In genomic region chr3:133381346-133382109, GRCh38 we compare ENCODE assay signal across 22 cellular contexts. TPM values are rescaled to one million over a fixed set of nuclear protein-coding genes. Genes with fewer than 3 reads are reported as not detected.
A peak's percentile ranks its signal among the peaks of the same experiment; 100 is the strongest.
DNase-seq lines count a peak whose midpoint lies in the region; ATAC-seq and TF ChIP-seq lines count a peak whose summit lies in the region.
"Had no signal": no experiment of that assay in that cellular context is flagged by ENCODE, and none has a peak within 500 bp of the region (broad histone marks: within the 10 kb centered on the region; RNA-seq: fewer than 3 reads in every experiment).

No MANE protein-coding gene starts in this region.

- TF ChIP-seq POLR2A in IMR-90 (IDR thresholded peaks at IDR 0.05; ENCODE audit: low read depth, low read length) (no peak), right lobe of liver (IDR thresholded peaks at IDR 0.05) (no peak), erythroblast (IDR thresholded peaks at IDR 0.05; ENCODE audit: low read length) (no peak)

- H3K36me3 ChIP-seq in IMR-90 (ENCODE audit: control insufficient read depth, insufficient read depth, low read length) (no peaks in the 10 kb centered on the region), right lobe of liver (no peaks in the 10 kb centered on the region), HAP-1 (replicated peaks) (no peaks in the 10 kb centered on the region)

- H3K18ac ChIP-seq in IMR-90 (ENCODE audit: low read depth, low read length): no peak overlapping the region

- H3K27ac ChIP-seq in IMR-90 (ENCODE audit: insufficient read depth, low read length): no peak overlapping the region
- H3K27ac ChIP-seq in cingulate gyrus (ENCODE audit: low read depth, low read length): peak overlapping the region; percentile 60
- H3K27ac ChIP-seq in right lobe of liver: no peak overlapping the region
- peak overlapping the region; percentile 80 for H3K27ac ChIP-seq in temporal lobe (ENCODE audit: low read depth, low read length)
- H3K27ac ChIP-seq: PC-9, RWPE1, SK-N-MC had no signal

- H2BK120ac ChIP-seq in IMR-90 (ENCODE audit: low read depth, low read length): no peak overlapping the region

- TF ChIP-seq CTCF in IMR-90 (conservative IDR thresholded peaks at IDR 0.05; ENCODE audit: low read depth, low read length) (no peak), right lobe of liver (IDR thresholded peaks at IDR 0.05) (no peak)

- no peak overlapping the region for H3K4ac ChIP-seq in IMR-90 (ENCODE audit: low read depth, low read length)

- no peak overlapping the region for H3K4me2 ChIP-seq in IMR-90 (ENCODE audit: low read depth, low read length)
- H3K4me2 ChIP-seq: PC-9 had no signal

- CTCF ChIA-PET in IMR-90 (lab: Yijun Ruan, JAX): interaction anchor here (0.9 to 2.1 kb wide), 5 partner anchors 16 to 655 kb away, joined by 3 to 6 read pairs (median 5); no protein-coding TSS in a partner anchor

- H3K79me1 ChIP-seq in IMR-90 (ENCODE audit: low read depth in 1 of 2, low read length in 2 of 2): peaks cover 0 to 3% of the 10 kb centered on the region in 2 experiments; a peak in 1 of 4 replicates

- in situ Hi-C loops in IMR-90 (cut with MboI; ENCODE audit: low sequenced_read_pairs) (no loop called here), HAP-1 (cut with MboI; ENCODE audit: low sequenced_read_pairs) (loop anchor here (5.0 kb wide), 2 partner anchors 339 to 654 kb away; no protein-coding TSS in a partner anchor)

- POLR2A ChIA-PET in IMR-90 (lab: Charles Lee; ENCODE audit: unreplicated experiment): no interaction called here

- BruUV-seq in IMR-90 (replicated peaks; lab: Mats Ljungman, UMichigan): no TSS peak

- dilution Hi-C loops in IMR-90 (cut with HindIII; ENCODE audit: low sequenced_read_pairs, unreplicated experiment): no loop called here

- H3K9ac ChIP-seq in IMR-90 (ENCODE audit: low read depth, low read length): no peak overlapping the region

- intact Hi-C loops in IMR-90 (cut with micrococcal nuclease) (no loop called here), right lobe of liver (cut with DNase I) (loop anchor here (10.0 kb wide), 1 partner anchor 337 kb away; no protein-coding TSS in a partner anchor)

- no peak for ATAC-seq in IMR-90 (ENCODE audit: low read depth)
- ATAC-seq in right lobe of liver: peak in 3 of 4 donors; percentile 51 to 55 (median 54)
- no peak for ATAC-seq in GM21786 (IDR thresholded peaks at IDR 0.05; ENCODE audit: unreplicated experiment)

- DNase-seq in IMR-90: no peak
- DNase-seq in right lobe of liver: no peak
- DNase-seq in erythroblast (lab: John Stamatoyannopoulos, UW): no peak
- no peak for DNase-seq in HAP-1 (ENCODE audit: low spot score in 2 of 2)
- DNase-seq: BE2C, DND-41, HCEC 1CT, MM.1S, NCI-H1092 treated with DMSO at 0.1 percent for 48 hours, NCI-H1436 treated with DMSO at 0.1 percent for 48 hours, NCI-H1930, NCI-H69, PC-9, SHP77 treated with DMSO at 0.1 percent for 48 hours had no signal

- no peak overlapping the region for H4K91ac ChIP-seq in IMR-90 (ENCODE audit: insufficient read depth, low read depth, low read length)

- no peak overlapping the region for H2BK20ac ChIP-seq in IMR-90 (ENCODE audit: low read depth, low read length)

- no peaks in the 10 kb centered on the region for H3K9me1 ChIP-seq in IMR-90 (ENCODE audit: insufficient read depth, low read length)

- no peak overlapping the region for H3K4me3 ChIP-seq in IMR-90 (ENCODE audit: insufficient read depth, low read depth, low read length)
- H3K4me3 ChIP-seq in right lobe of liver: no peak overlapping the region
- H3K4me3 ChIP-seq in HAP-1: no peak overlapping the region
- H3K4me3 ChIP-seq: PC-9, SK-N-MC had no signal

- TF ChIP-seq RAD21 in IMR-90 (IDR thresholded peaks at IDR 0.05; ENCODE audit: low read length): no peak

- H2AK5ac ChIP-seq in IMR-90 (ENCODE audit: low read depth, low read length): no peak overlapping the region

- WGBS in IMR-90 (ENCODE audit: extremely low coverage in 2 of 2, insufficient read length in 1 of 2), 2 experiments: 57% methylated on average over 2 of the region's 4 CpGs; no CpG with 5 or more reads in 1 of the 2 experiments
- WGBS in right lobe of liver (ENCODE audit: insufficient coverage, low coverage, low lambda C conversion rate, missing lambda C conversion rate): 28% methylated on average over 4 of the region's 4 CpGs

- 0 out of 2 replicates have a peak overlapping the region, but pooled peaks have one; percentile 7 for H3K14ac ChIP-seq in IMR-90 (replicated peaks; ENCODE audit: low read depth, low read length)

- no peak overlapping the region for H2AFZ ChIP-seq in IMR-90 (replicated peaks; ENCODE audit: low read length, poor library complexity)
- H2AFZ ChIP-seq: PC-9 had no signal

- H2AK9ac ChIP-seq in IMR-90 (replicated peaks; ENCODE audit: low read depth, low read length, poor library complexity): no peak overlapping the region

- H4K8ac ChIP-seq in IMR-90 (ENCODE audit: low read depth in 2 of 2, low read length in 2 of 2): no peak overlapping the region

- H3K4me1 ChIP-seq in IMR-90 (ENCODE audit: control insufficient read depth, insufficient read depth, low read length): 0 out of 2 replicates have a peak, but pooled peaks cover 2% of the 10 kb centered on the region
- peaks cover 0 to 26% (median 4%) of the 10 kb centered on the region in 4 donors for H3K4me1 ChIP-seq in right lobe of liver
- no peaks in the 10 kb centered on the region for H3K4me1 ChIP-seq in HAP-1

- no peaks in the 10 kb centered on the region for H3K9me3 ChIP-seq in IMR-90 (ENCODE audit: control insufficient read depth, insufficient read depth, low read length)
- H3K9me3 ChIP-seq in right lobe of liver: no peaks in the 10 kb centered on the region
- H3K9me3 ChIP-seq in HAP-1: no peaks in the 10 kb centered on the region
- H3K9me3 ChIP-seq: BE2C had no signal

- H3K56ac ChIP-seq in IMR-90 (ENCODE audit: extremely low read depth, insufficient read depth, low read length): no peak overlapping the region

- no peak overlapping the region for H4K5ac ChIP-seq in IMR-90 (ENCODE audit: low read depth, low read length)

- H3K23ac ChIP-seq in IMR-90 (ENCODE audit: low read depth, low read length): no peak overlapping the region

- no peak overlapping the region for H2BK5ac ChIP-seq in IMR-90 (ENCODE audit: low read depth, low read length, poor library complexity, severe bottlenecking)

- H2BK15ac ChIP-seq in IMR-90 (ENCODE audit: low read depth, low read length): no peak overlapping the region

- H4K20me1 ChIP-seq in IMR-90 (ENCODE audit: insufficient read depth, low read length): no peaks in the 10 kb centered on the region

- H3K27me3 ChIP-seq in IMR-90 (ENCODE audit: control insufficient read depth, insufficient read depth, low read length) (no peaks in the 10 kb centered on the region), right lobe of liver (no peaks in the 10 kb centered on the region), HAP-1 (ENCODE audit: low read depth) (0 out of 2 replicates have a peak, but pooled peaks cover 2% of the 10 kb centered on the region)
- H3K27me3 ChIP-seq: BE2C had no signal

TF ChIP-seq in IMR-90, 13 proteins besides CTCF, POLR2A, EP300 and RAD21:
- TF ChIP-seq ELK1 (IDR thresholded peaks at IDR 0.05; ENCODE audit: borderline replicate concordance, low read depth, low read length) (no peak), SMC3 (IDR thresholded peaks at IDR 0.05; ENCODE audit: low read depth, low read length) (no peak), MXI1 (IDR thresholded peaks at IDR 0.05; ENCODE audit: borderline replicate concordance, low read depth, low read length) (no peak), CHD1 (IDR thresholded peaks at IDR 0.05; ENCODE audit: low read depth, low read length) (no peak), BHLHE40 (IDR thresholded peaks at IDR 0.05; ENCODE audit: low read depth, low read length) (no peak), CEBPB (IDR thresholded peaks at IDR 0.05; ENCODE audit: low read depth, low read length) (no peak), NFE2L2 (IDR thresholded peaks at IDR 0.05; ENCODE audit: low read depth, low read length) (no peak), RFX5 (IDR thresholded peaks at IDR 0.05; ENCODE audit: low read depth, low read length) (no peak), FOS (IDR thresholded peaks at IDR 0.05; ENCODE audit: low read depth, low read length) (no peak), USF2 (IDR thresholded peaks at IDR 0.05; ENCODE audit: low read depth, low read length) (no peak), MAZ (IDR thresholded peaks at IDR 0.05; ENCODE audit: borderline replicate concordance, low read depth, low read length) (no peak), MAFK (IDR thresholded peaks at IDR 0.05; ENCODE audit: low read depth, low read length) (no peak), RCOR1 (IDR thresholded peaks at IDR 0.05; ENCODE audit: insufficient replicate concordance, low read length) (no peak)

RNA-seq across cellular contexts. Expression of gene BFSP2, which starts 18.3 kb away (rescaled TPM):
- not detected in 2 replicates for total RNA-seq in IMR-90 (2012; rRNA removed)
- not detected in 2 replicates for polyA plus RNA-seq in IMR-90 (2012; rRNA removed)
- polyA plus RNA-seq in IMR-90 (2012; cell fraction: cytosol; rRNA removed): not detected in 2 replicates
- polyA plus RNA-seq in IMR-90 (2012; cell fraction: nucleus; rRNA removed; ENCODE audit: low replicate concordance): not detected in 2 replicates
- not detected for total RNA-seq in right lobe of liver
- total RNA-seq in temporal lobe: 0.25 TPM
- total RNA-seq: A673, LHCN-M2, NCI-H460, PC-9 had no signal

Comparison
In these comparisons a context has a peak if more than half of its experiments do, and no peak if none do; other contexts are left out.
1. ATAC-seq: peak in right lobe of liver (3 of 4); none in IMR-90 (single experiment) and GM21786 (single experiment).
2. H3K27ac ChIP-seq: peak in cingulate gyrus (single experiment) and temporal lobe (single experiment); none in IMR-90 (single experiment) and right lobe of liver (0 of 3).